ENCODE assay signal across 13 cellular contexts in genomic region chr12:126648074-126648473, GRCh38.
A peak's percentile ranks its signal among the peaks of the same experiment; 100 is the strongest.
DNase-seq lines count a peak whose midpoint lies in the region; ATAC-seq lines count a peak whose summit lies in the region.
"Had no signal": no experiment of that assay in that cellular context is flagged by ENCODE, and none has a peak within 500 bp of the region (broad histone marks: within the 10 kb centered on the region; RNA-seq: fewer than 3 reads in every experiment).

No MANE protein-coding gene starts in this region.

- ATAC-seq in GM19452 (IDR thresholded peaks at IDR 0.05; ENCODE audit: unreplicated experiment), result no peak
- ATAC-seq: CD8-positive, alpha-beta T cell had no signal

- DNase-seq in NCI-H2029 (lab: John Stamatoyannopoulos, UW) (peak; percentile 30), NCI-H2029 treated with DMSO at 0.1 percent for 48 hours (lab: John Stamatoyannopoulos, UW) (no peak), COLO668 (lab: John Stamatoyannopoulos, UW; ENCODE audit: unreplicated experiment) (peak; percentile 7), NCI-H510A (lab: John Stamatoyannopoulos, UW) (peak; percentile 3), activated gamma-delta T cell (lab: John Stamatoyannopoulos, UW) (no peak)
- DNase-seq: CD4-positive, CD25-positive, alpha-beta regulatory T cell; CD8-positive, alpha-beta T cell; DMS53; DMS79 treated with DMSO at 0.1 percent for 48 hours; GF-D8; GOT3; HFFc6 had no signal

Comparison
In these comparisons a context has a peak if more than half of its experiments do, and no peak if none do; other contexts are left out.
1. DNase-seq: peak in NCI-H2029 (single experiment), COLO668 (single experiment) and NCI-H510A (single experiment); none in NCI-H2029 treated with DMSO at 0.1 percent for 48 hours (single experiment) and activated gamma-delta T cell (single experiment).